In the genomic region with DNA sequence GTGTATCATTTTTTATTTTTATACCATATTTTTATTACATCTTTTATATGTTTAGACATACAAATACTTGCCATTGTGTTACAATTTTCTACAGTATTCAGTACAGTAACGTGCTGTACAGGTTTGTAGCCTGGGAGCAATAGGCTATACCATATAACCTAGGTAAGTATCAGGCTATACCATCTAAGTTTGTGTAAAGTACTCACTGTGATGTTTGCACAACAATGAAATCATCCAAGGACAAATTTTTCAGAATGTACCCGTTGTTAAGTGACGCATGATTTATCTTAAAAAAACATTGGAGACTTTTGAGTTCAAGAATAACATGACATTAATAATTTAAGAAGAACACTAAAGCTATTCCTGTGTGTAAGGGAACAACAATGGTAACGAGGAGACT, we compare ENCODE assay signal across 27 cellular contexts.
"Had no signal": no experiment of that assay in that cellular context is flagged by ENCODE, and none has a peak within 500 bp of the region (broad histone marks: within the 10 kb centered on the region; RNA-seq: fewer than 3 reads in every experiment).

No MANE protein-coding gene starts in this region.

- H3K27me3 ChIP-seq: ascending aorta, brain microvascular endothelial cell, heart left ventricle had no signal

- ATAC-seq: activated CD4-positive, CD25-positive, alpha-beta regulatory T cell treated with anti-CD3 and anti-CD28 coated beads, Interleukin-2, amount 50 U/mL, for 24 hours; activated CD8-positive, alpha-beta T cell treated with anti-CD3 and anti-CD28 coated beads for 36 hours; activated T-cell treated with anti-CD3 and anti-CD28 coated beads, Interleukin-2, amount 50 U/mL, for 4 hours; activated T-helper 17 cell treated with anti-CD3 and anti-CD28 coated beads, Interleukin-2, amount 50 U/mL, for 72 hours; effector memory CD8-positive, alpha-beta T cell; foreskin keratinocyte; gastrocnemius medialis; heart left ventricle had no signal

- DNase-seq: activated B cell treated with CpG ODN at 0.5 μM for 24 hours; activated CD4-positive, alpha-beta T cell treated with anti-CD3 and anti-CD28 coated beads for 48 hours; activated CD4-positive, alpha-beta T cell treated with anti-CD3 and anti-CD28 coated beads, Interleukin-2, amount 50 U/mL, for 1 hour; activated CD4-positive, alpha-beta T cell treated with anti-CD3 and anti-CD28 coated beads, Interleukin-2, amount 50 U/mL, for 48 hours; activated CD8-positive, alpha-beta memory T cell treated with anti-CD3 and anti-CD28 coated beads for 24 hours; activated CD8-positive, alpha-beta T cell treated with anti-CD3 and anti-CD28 coated beads for 36 hours; activated effector memory CD4-positive, alpha-beta T cell treated with Interleukin-2 at 50 U/mL for 16 hours; activated gamma-delta T cell treated with Interleukin-2 at 50 U/mL for 16 hours; activated naive CD4-positive, alpha-beta T cell treated with anti-CD3 and anti-CD28 coated beads, Interleukin-2, amount 50 U/mL, for 16 hours; activated naive CD4-positive, alpha-beta T cell treated with Interleukin-2 at 50 U/mL for 16 hours; activated T-cell treated with anti-CD3 and anti-CD28 coated beads, Interleukin-2, amount 50 U/mL, for 4 hours; brain microvascular endothelial cell; cortex of kidney; dermis blood vessel endothelial cell; effector CD4-positive, alpha-beta T cell; effector memory CD8-positive, alpha-beta T cell; erythroblast; foreskin keratinocyte; gastrocnemius medialis; glutamatergic neuron; heart left ventricle; T-helper 2 cell; WERI-Rb-1 had no signal

- H3K9me3 ChIP-seq: ascending aorta, esophagus muscularis mucosa, gastrocnemius medialis had no signal

- H3K27ac ChIP-seq: ascending aorta, brain microvascular endothelial cell, esophagus muscularis mucosa, foreskin keratinocyte, gastrocnemius medialis, heart left ventricle, WERI-Rb-1 had no signal

- H3K4me3 ChIP-seq: ascending aorta, esophagus muscularis mucosa, gastrocnemius medialis, heart left ventricle had no signal

- H3K36me3 ChIP-seq: ascending aorta, brain microvascular endothelial cell, esophagus muscularis mucosa, gastrocnemius medialis, heart left ventricle, WERI-Rb-1 had no signal

- H3K4me1 ChIP-seq: ascending aorta, esophagus muscularis mucosa, foreskin keratinocyte, gastrocnemius medialis, heart left ventricle had no signal
